In genomic region chr3:37742574-37743212, GRCh38 we compare ENCODE assay signal across 22 cellular contexts.
A peak's percentile ranks its signal among the peaks of the same experiment; 100 is the strongest.
DNase-seq lines count a peak whose midpoint lies in the region; TF ChIP-seq lines count a peak whose summit lies in the region.
"Had no signal": no experiment of that assay in that cellular context is flagged by ENCODE, and none has a peak within 500 bp of the region (broad histone marks: within the 10 kb centered on the region; RNA-seq: fewer than 3 reads in every experiment).

No MANE protein-coding gene starts in this region.

- H2BK15ac ChIP-seq in mesendoderm (replicated peaks; ENCODE audit: low read depth), result no peak overlapping the region

- H3K4me2 ChIP-seq in mesendoderm (ENCODE audit: low read length), result no peak overlapping the region
- H3K4me2 ChIP-seq: BLaER1 treated with 17β-estradiol and CSF1 and Interleukin-3, amounts not matched to agents 10 nM and 100 nM had no signal

- DNase-seq in endodermal cell (peak; percentile 65), mesendoderm (peak; percentile 81), hepatic stellate cell (ENCODE audit: low spot score) (no peak), putamen (ENCODE audit: low spot score) (no peak), GM13977 (ENCODE audit: low spot score) (no peak), SIG-M5 treated with dmso at 0.1 percent for 504 hours (lab: John Stamatoyannopoulos, UW; ENCODE audit: unreplicated experiment) (no peak)
- DNase-seq: AML-193; CD4-positive, alpha-beta T cell; DMS53; Kasumi-1; NCI-H1105; NCI-H1436 treated with DMSO at 0.1 percent for 48 hours; NCI-H187 treated with DMSO at 0.1 percent for 48 hours; NCI-H446; NCI-H524 treated with DMSO at 0.1 percent for 48 hours; NCI-H774; NK-92 treated with Interleukin-12 subunit alpha and Interleukin-12 subunit beta, amount 100 ng/mL, for 24 hours; PC-3 had no signal

- H3K36me3 ChIP-seq in HUES6 (ENCODE audit: control insufficient read depth, insufficient read depth, low read length) (no peaks in the 10 kb centered on the region), endodermal cell (ENCODE audit: control insufficient read depth, insufficient read depth, low read length) (peaks cover 6% of the 10 kb centered on the region), mesendoderm (ENCODE audit: control insufficient read depth, insufficient read depth, low read length) (no peaks in the 10 kb centered on the region), stomach smooth muscle (ENCODE audit: control insufficient read depth in 2 of 2, insufficient read depth in 2 of 2, low read length in 2 of 2) (peaks cover 0 to 14% of the 10 kb centered on the region in 2 donors)

- H2BK120ac ChIP-seq in mesendoderm (ENCODE audit: low read depth, low read length), result no peak overlapping the region

- H3K27ac ChIP-seq in HUES6 (ENCODE audit: low read depth, low read length) (peak overlapping the region; percentile 41; the same call in 1 of the 2 replicates), endodermal cell (ENCODE audit: low read depth, low read length) (no peak overlapping the region), mesendoderm (ENCODE audit: low read depth, low read length) (peak overlapping the region; percentile 37), stomach smooth muscle (ENCODE audit: low read length) (peak overlapping the region; percentile 62)
- H3K27ac ChIP-seq: BLaER1 treated with 17β-estradiol and CSF1 and Interleukin-3, amounts not matched to agents 10 nM and 100 nM; HL-60 had no signal

- no peak overlapping the region for H4K8ac ChIP-seq in mesendoderm (ENCODE audit: low read depth, low read length)

- H3K4me3 ChIP-seq in HUES6 (ENCODE audit: low read depth, low read length) (no peak overlapping the region), endodermal cell (ENCODE audit: low read length) (peak overlapping the region; percentile 10), mesendoderm (ENCODE audit: low read length) (no peak overlapping the region), stomach smooth muscle (ENCODE audit: low read length in 2 of 2) (peak overlapping the region in 1 of 2 donors; percentile 23)
- H3K4me3 ChIP-seq: BLaER1 treated with 17β-estradiol and CSF1 and Interleukin-3, amounts not matched to agents 10 nM and 100 nM had no signal

- H3K18ac ChIP-seq in mesendoderm (ENCODE audit: low read length), result no peak overlapping the region

- WGBS in endodermal cell (ENCODE audit: insufficient coverage in 1 of 2, insufficient read length in 1 of 2), 2 experiments, result 68 to 75% methylated on average over 2 of the region's 2 CpGs
- WGBS in mesendoderm (ENCODE audit: extremely low coverage, insufficient coverage, low lambda C conversion rate), result no CpG with 5 or more reads among the region's 2 CpGs

- H3K9me3 ChIP-seq in HUES6 (ENCODE audit: control insufficient read depth, insufficient read depth, low read depth, low read length) (no peaks in the 10 kb centered on the region), endodermal cell (ENCODE audit: control insufficient read depth, low read length) (no peaks in the 10 kb centered on the region), stomach smooth muscle (ENCODE audit: control insufficient read depth in 2 of 2, low read length in 2 of 2) (no peaks in the 10 kb centered on the region)
- H3K9me3 ChIP-seq: BLaER1 treated with 17β-estradiol and CSF1 and Interleukin-3, amounts not matched to agents 10 nM and 100 nM had no signal

- no peaks in the 10 kb centered on the region for H3K79me1 ChIP-seq in mesendoderm (ENCODE audit: low read length)

- H3K9ac ChIP-seq in HUES6 (ENCODE audit: low read length), result peak overlapping the region; percentile 8
- no peak overlapping the region for H3K9ac ChIP-seq in endodermal cell (ENCODE audit: extremely low read depth, low read length, poor library complexity, severe bottlenecking)
- no peak overlapping the region for H3K9ac ChIP-seq in mesendoderm (ENCODE audit: low read length)
- no peak overlapping the region for H3K9ac ChIP-seq in stomach smooth muscle (ENCODE audit: low read length in 2 of 2)
- H3K9ac ChIP-seq: BLaER1 treated with 17β-estradiol and CSF1 and Interleukin-3, amounts not matched to agents 10 nM and 100 nM had no signal

- no peak for TF ChIP-seq CTCF in endodermal cell (conservative IDR thresholded peaks at IDR 0.05)
- TF ChIP-seq CTCF in GM13977 (IDR thresholded peaks at IDR 0.05; ENCODE audit: extremely low read depth, insufficient read depth, missing control alignments), result no peak

- H2BK5ac ChIP-seq in mesendoderm (ENCODE audit: low read length), result peak overlapping the region; percentile 36

- in situ Hi-C loops in GM13977 (cut with MboI; ENCODE audit: low pct_unique_long_range_greater_than_20kb, low sequenced_read_pairs, unreplicated experiment), result no loop called here

- H3K27me3 Mint-ChIP-seq in endodermal cell (ENCODE audit: insufficient read depth), result no peaks in the 10 kb centered on the region
- H3K27me3 Mint-ChIP-seq: CD4-positive, alpha-beta T cell had no signal

- H2AK5ac ChIP-seq in mesendoderm (ENCODE audit: low read length), result no peak overlapping the region

- no peak overlapping the region for H4K5ac ChIP-seq in mesendoderm (ENCODE audit: low read length)

- peaks cover 12% of the 10 kb centered on the region; the same call in 1 of the 2 replicates for H3K4me1 ChIP-seq in HUES6 (ENCODE audit: control insufficient read depth, insufficient read depth, low read length)
- H3K4me1 ChIP-seq in endodermal cell (ENCODE audit: control insufficient read depth, insufficient read depth, low read length), result peaks cover 24% of the 10 kb centered on the region
- peaks cover 12% of the 10 kb centered on the region for H3K4me1 ChIP-seq in mesendoderm (ENCODE audit: control insufficient read depth, low read depth, low read length)
- peaks cover 28% of the 10 kb centered on the region for H3K4me1 ChIP-seq in stomach smooth muscle (ENCODE audit: control insufficient read depth, insufficient read depth, low read length)

- no peak overlapping the region for H3K4ac ChIP-seq in mesendoderm (ENCODE audit: low read depth, low read length)

- peak overlapping the region; percentile 19 for H3K56ac ChIP-seq in mesendoderm (ENCODE audit: low read length)

- H3K79me2 ChIP-seq in mesendoderm (ENCODE audit: control insufficient read depth, insufficient read depth, low read length), result no peaks in the 10 kb centered on the region

- H3K27me3 ChIP-seq in HUES6 (ENCODE audit: control insufficient read depth, insufficient read depth, low read length) (no peaks in the 10 kb centered on the region), endodermal cell (ENCODE audit: control insufficient read depth, insufficient read depth, low read length, poor library complexity, severe bottlenecking) (no peaks in the 10 kb centered on the region), mesendoderm (ENCODE audit: insufficient read depth, low read length, poor library complexity) (no peaks in the 10 kb centered on the region), stomach smooth muscle (ENCODE audit: control insufficient read depth in 1 of 2, insufficient read depth in 2 of 2, low read length in 2 of 2) (no peaks in the 10 kb centered on the region)
- H3K27me3 ChIP-seq: BLaER1 treated with 17β-estradiol and CSF1 and Interleukin-3, amounts not matched to agents 10 nM and 100 nM had no signal

- no peak overlapping the region for H3K27ac Mint-ChIP-seq in endodermal cell
- H3K27ac Mint-ChIP-seq: CD4-positive, alpha-beta T cell had no signal

- no peaks in the 10 kb centered on the region for H3K9me3 Mint-ChIP-seq in endodermal cell
- H3K9me3 Mint-ChIP-seq: CD4-positive, alpha-beta T cell had no signal

- H3K4me1 Mint-ChIP-seq in endodermal cell, result peaks cover 39% of the 10 kb centered on the region

- H3K23ac ChIP-seq in mesendoderm (ENCODE audit: low read length), result no peak overlapping the region

- H3K4me3 Mint-ChIP-seq in endodermal cell, result no peak overlapping the region
- H3K4me3 Mint-ChIP-seq: CD4-positive, alpha-beta T cell had no signal

- H3K36me3 Mint-ChIP-seq in endodermal cell (ENCODE audit: low read depth), result peaks cover 62% of the 10 kb centered on the region

Comparison
In these comparisons a context has a peak if more than half of its experiments do, and no peak if none do; other contexts are left out.
1. DNase-seq: peak in endodermal cell (single experiment) and mesendoderm (single experiment); none in hepatic stellate cell (single experiment), putamen (single experiment), GM13977 (single experiment) and SIG-M5 treated with dmso at 0.1 percent for 504 hours (single experiment).